Comparison of ENCODE assay signal across 9 cellular contexts in genomic region chr15:92958105-92958504, GRCh38. TPM values are rescaled to one million over a fixed set of nuclear protein-coding genes. Genes with fewer than 3 reads are reported as not detected.
DNase-seq lines count a peak whose midpoint lies in the region; ATAC-seq lines count a peak whose summit lies in the region.
"Had no signal": no experiment of that assay in that cellular context is flagged by ENCODE, and none has a peak within 500 bp of the region (broad histone marks: within the 10 kb centered on the region; RNA-seq: fewer than 3 reads in every experiment).

No MANE protein-coding gene starts in this region.

- DNase-seq in Right ventricle myocardium superior (no peak), Right ventricle myocardium inferior (ENCODE audit: missing footprints) (no peak), non-pigmented ciliary epithelial cell (ENCODE audit: low read depth) (peak; percentile 54), NCI-H187 treated with DMSO at 0.1 percent for 48 hours (lab: John Stamatoyannopoulos, UW) (no peak), germinal center (ENCODE audit: low spot score) (no peak)
- DNase-seq in activated naive CD4-positive, alpha-beta T cell treated with anti-CD3 and anti-CD28 coated beads, Interleukin-2, amount 50 U/mL, for 16 hours: peak; percentile 52
- DNase-seq: NCI-H1694 had no signal

- H3K27ac Mint-ChIP-seq in stimulated activated naive CD8-positive, alpha-beta T cell treated with anti-CD3 and anti-CD28 coated beads, Interleukin-15, Interleukin-2, amounts not matched to agents 100 ng/mL and 50 ng/mL, for 24 hours: peak overlapping the region; percentile 78

- H3K9me3 Mint-ChIP-seq in stimulated activated naive CD8-positive, alpha-beta T cell treated with anti-CD3 and anti-CD28 coated beads, Interleukin-15, Interleukin-2, amounts not matched to agents 100 ng/mL and 50 ng/mL, for 24 hours: peaks cover 4% of the 10 kb centered on the region

- ATAC-seq in Right ventricle myocardium superior (ENCODE audit: poor library complexity) (peak; percentile 50), Right ventricle myocardium inferior (no peak), GM21367 (IDR thresholded peaks at IDR 0.05; ENCODE audit: unreplicated experiment) (no peak)

- intact Hi-C loops in Right ventricle myocardium superior (cut with DNase I) (no loop called here), Right ventricle myocardium inferior (cut with DNase I) (no loop called here)

- peaks cover 96% of the 10 kb centered on the region for H3K36me3 Mint-ChIP-seq in stimulated activated naive CD8-positive, alpha-beta T cell treated with anti-CD3 and anti-CD28 coated beads, Interleukin-15, Interleukin-2, amounts not matched to agents 100 ng/mL and 50 ng/mL, for 24 hours (ENCODE audit: low read depth)

- peaks cover 62% of the 10 kb centered on the region for H3K4me1 Mint-ChIP-seq in stimulated activated naive CD8-positive, alpha-beta T cell treated with anti-CD3 and anti-CD28 coated beads, Interleukin-15, Interleukin-2, amounts not matched to agents 100 ng/mL and 50 ng/mL, for 24 hours (ENCODE audit: low read depth)

- H3K27me3 Mint-ChIP-seq in stimulated activated naive CD8-positive, alpha-beta T cell treated with anti-CD3 and anti-CD28 coated beads, Interleukin-15, Interleukin-2, amounts not matched to agents 100 ng/mL and 50 ng/mL, for 24 hours: no peaks in the 10 kb centered on the region

- H3K4me3 Mint-ChIP-seq in stimulated activated naive CD8-positive, alpha-beta T cell treated with anti-CD3 and anti-CD28 coated beads, Interleukin-15, Interleukin-2, amounts not matched to agents 100 ng/mL and 50 ng/mL, for 24 hours: peak overlapping the region; percentile 55

RNA-seq across cellular contexts. Expression of gene CHD2, which starts 58.0 kb away (rescaled TPM):
- 43.5 TPM for total RNA-seq in Right ventricle myocardium superior
- 45.9 TPM for total RNA-seq in Right ventricle myocardium inferior

Comparison
In these comparisons a context has a peak if more than half of its experiments do, and no peak if none do; other contexts are left out.
1. DNase-seq: peak in activated naive CD4-positive, alpha-beta T cell treated with anti-CD3 and anti-CD28 coated beads, Interleukin-2, amount 50 U/mL, for 16 hours (single experiment) and non-pigmented ciliary epithelial cell (single experiment); none in Right ventricle myocardium superior (single experiment), Right ventricle myocardium inferior (single experiment), NCI-H187 treated with DMSO at 0.1 percent for 48 hours (single experiment) and germinal center (single experiment).